15 cellular contexts compared by ENCODE assay signal in genomic region chr3:95401693-95402092, GRCh38.
A peak's percentile ranks its signal among the peaks of the same experiment; 100 is the strongest.
DNase-seq lines count a peak whose midpoint lies in the region; ATAC-seq, FAIRE-seq and TF ChIP-seq lines count a peak whose summit lies in the region.
"Had no signal": no experiment of that assay in that cellular context is flagged by ENCODE, and none has a peak within 500 bp of the region (broad histone marks: within the 10 kb centered on the region; RNA-seq: fewer than 3 reads in every experiment).

No MANE protein-coding gene starts in this region.

- no TSS peak for BruUV-seq in GM12878 (replicated peaks; lab: Mats Ljungman, UMichigan)

- H3K4me3 Mint-ChIP-seq in stimulated activated naive B cell treated with anti-CD40 and anti-IgM and Interleukin-4, amounts not matched to agents 10 μg/mL and 1 μg/mL and 100 μg/mL, for 72 hours: no peak overlapping the region
- H3K4me3 Mint-ChIP-seq in stimulated activated effector memory CD8-positive, alpha-beta T cell treated with anti-CD3 and anti-CD28 coated beads, Interleukin-12 subunit alpha, Interleukin-12 subunit beta, amount 100 ng/mL, for 72 hours: no peak overlapping the region
- H3K4me3 Mint-ChIP-seq: CD4-positive, alpha-beta memory T cell; HFFc6 had no signal

- intact Hi-C loops in GM12878 (cut with micrococcal nuclease; ENCODE audit: unreplicated experiment): no loop called here

- no peaks in the 10 kb centered on the region for H3K4me1 Mint-ChIP-seq in stimulated activated naive B cell treated with anti-CD40 and anti-IgM and Interleukin-4, amounts not matched to agents 10 μg/mL and 1 μg/mL and 100 μg/mL, for 72 hours
- H3K4me1 Mint-ChIP-seq in stimulated activated effector memory CD8-positive, alpha-beta T cell treated with anti-CD3 and anti-CD28 coated beads, Interleukin-12 subunit alpha, Interleukin-12 subunit beta, amount 100 ng/mL, for 72 hours: no peaks in the 10 kb centered on the region
- H3K4me1 Mint-ChIP-seq: CD4-positive, alpha-beta memory T cell had no signal

- TF ChIP-seq EP300 in GM12878 (IDR thresholded peaks at IDR 0.05; ENCODE audit: borderline replicate concordance in 1 of 2, control insufficient read depth in 1 of 2, low read depth in 2 of 2, low read length in 2 of 2): no peak

- CTCF ChIA-PET in GM12878 (lab: Yijun Ruan, JAX): no interaction called here

- no peak overlapping the region for H3K9ac ChIP-seq in GM12878 (ENCODE audit: control insufficient read depth, insufficient read depth, low read length)

- 3% methylated on average over 2 of the region's 2 CpGs for WGBS in GM12878 (ENCODE audit: insufficient coverage, insufficient replicate concordance, low lambda C conversion rate, missing lambda C conversion rate)

- DNase-seq in GM19239 (ENCODE audit: insufficient read length, low spot score) (no peak), GM12878 (ENCODE audit: low read depth, low spot score) (no peak), DMS79 (lab: John Stamatoyannopoulos, UW) (no peak), dedifferentiated amniotic fluid mesenchymal stem cell (ENCODE audit: extremely low spot score) (no peak)
- no peak for DNase-seq in stimulated activated naive B cell treated with anti-CD40 and anti-IgM and Interleukin-4, amounts not matched to agents 10 μg/mL and 1 μg/mL and 100 μg/mL, for 72 hours
- no peak for DNase-seq in stimulated activated effector memory CD8-positive, alpha-beta T cell treated with anti-CD3 and anti-CD28 coated beads, Interleukin-12 subunit alpha, Interleukin-12 subunit beta, amount 100 ng/mL, for 72 hours (ENCODE audit: low spot score in 2 of 2)
- DNase-seq: CD4-positive, alpha-beta memory T cell; COR-L47; DMS153; EL; GF-D8; GOT3; HFFc6 had no signal

- H3K27ac Mint-ChIP-seq in stimulated activated naive B cell treated with anti-CD40 and anti-IgM and Interleukin-4, amounts not matched to agents 10 μg/mL and 1 μg/mL and 100 μg/mL, for 72 hours: peak overlapping the region; percentile 33
- H3K27ac Mint-ChIP-seq in stimulated activated effector memory CD8-positive, alpha-beta T cell treated with anti-CD3 and anti-CD28 coated beads, Interleukin-12 subunit alpha, Interleukin-12 subunit beta, amount 100 ng/mL, for 72 hours: no peak overlapping the region
- H3K27ac Mint-ChIP-seq: CD4-positive, alpha-beta memory T cell; HFFc6 had no signal

- no peaks in the 10 kb centered on the region for H3K9me3 Mint-ChIP-seq in stimulated activated naive B cell treated with anti-CD40 and anti-IgM and Interleukin-4, amounts not matched to agents 10 μg/mL and 1 μg/mL and 100 μg/mL, for 72 hours
- peaks cover 11% of the 10 kb centered on the region for H3K9me3 Mint-ChIP-seq in stimulated activated effector memory CD8-positive, alpha-beta T cell treated with anti-CD3 and anti-CD28 coated beads, Interleukin-12 subunit alpha, Interleukin-12 subunit beta, amount 100 ng/mL, for 72 hours

- no peaks in the 10 kb centered on the region for H4K20me1 ChIP-seq in GM12878 (ENCODE audit: control insufficient read depth, insufficient read depth)

- H3K79me2 ChIP-seq in GM12878 (ENCODE audit: control insufficient read depth, insufficient read depth, low read length): no peaks in the 10 kb centered on the region

- H2AFZ ChIP-seq in GM12878 (ENCODE audit: control insufficient read depth, low read depth, low read length): no peak overlapping the region

- H3K4me1 ChIP-seq in GM12878 (ENCODE audit: control insufficient read depth, insufficient read depth, low read length): no peaks in the 10 kb centered on the region
- H3K4me1 ChIP-seq: HAP-1 had no signal

- POLR2A ChIA-PET in GM12878 (lab: Charles Lee): no interaction called here

- SMC1A ChIA-PET in GM12878 (lab: Charles Lee; ENCODE audit: uncharacterized antibody, unreplicated experiment): no interaction called here

- no peaks in the 10 kb centered on the region for H3K36me3 ChIP-seq in GM12878 (ENCODE audit: control insufficient read depth in 2 of 2, insufficient read depth in 2 of 2, low read length in 1 of 2)
- H3K36me3 ChIP-seq: HAP-1 had no signal

- in situ Hi-C loops in GM12878 (cut with MboI): no loop called here

- no peak for TF ChIP-seq POLR2A in GM12878 (IDR thresholded peaks at IDR 0.05; ENCODE audit: low read depth, low read length)

- H3K4me3 ChIP-seq in GM12878: no peak overlapping the region
- H3K4me3 ChIP-seq: HAP-1 had no signal

- no peak overlapping the region for H3K27ac ChIP-seq in GM12878 (ENCODE audit: control insufficient read depth, insufficient read depth)

- TF ChIP-seq RAD21 in GM12878 (IDR thresholded peaks at IDR 0.05; ENCODE audit: insufficient read depth, low read depth, low read length): no peak

- RAD21 ChIA-PET in GM12878 (lab: Charles Lee; ENCODE audit: unreplicated experiment): no interaction called here

- no peak overlapping the region for H3K4me2 ChIP-seq in GM12878 (ENCODE audit: control insufficient read depth, insufficient read depth)

- H3K27me3 Mint-ChIP-seq in stimulated activated naive B cell treated with anti-CD40 and anti-IgM and Interleukin-4, amounts not matched to agents 10 μg/mL and 1 μg/mL and 100 μg/mL, for 72 hours: no peaks in the 10 kb centered on the region
- H3K27me3 Mint-ChIP-seq: CD4-positive, alpha-beta memory T cell had no signal

- peak; percentile 23 for FAIRE-seq in GM19239 (lab: Jason Lieb, UNC)
- no peak for FAIRE-seq in GM12878 (lab: Jason Lieb, UNC)
- FAIRE-seq: H54 had no signal

- H3K36me3 Mint-ChIP-seq in stimulated activated naive B cell treated with anti-CD40 and anti-IgM and Interleukin-4, amounts not matched to agents 10 μg/mL and 1 μg/mL and 100 μg/mL, for 72 hours: no peaks in the 10 kb centered on the region
- H3K36me3 Mint-ChIP-seq in stimulated activated effector memory CD8-positive, alpha-beta T cell treated with anti-CD3 and anti-CD28 coated beads, Interleukin-12 subunit alpha, Interleukin-12 subunit beta, amount 100 ng/mL, for 72 hours: no peaks in the 10 kb centered on the region
- H3K36me3 Mint-ChIP-seq: CD4-positive, alpha-beta memory T cell had no signal

- TF ChIP-seq CTCF in GM12878 (IDR thresholded peaks at IDR 0.05 in 2 of 3, conservative IDR thresholded peaks at IDR 0.05 in 1 of 3; ENCODE audit: control insufficient read depth in 2 of 3, extremely low read depth in 1 of 3, insufficient read depth in 1 of 3, low read depth in 3 of 3, low read length in 3 of 3): no peak

- no peaks in the 10 kb centered on the region for H3K9me3 ChIP-seq in GM12878 (replicated peaks; ENCODE audit: control insufficient read depth, insufficient read depth, low read length)
- H3K9me3 ChIP-seq: HAP-1 had no signal

- no peaks in the 10 kb centered on the region for H3K27me3 ChIP-seq in GM12878 (replicated peaks in 1 of 2; ENCODE audit: control insufficient read depth in 2 of 2, insufficient read depth in 2 of 2, low read length in 1 of 2)

- no peak for ATAC-seq in GM12878
- ATAC-seq in stimulated activated naive B cell treated with anti-CD40 and anti-IgM and Interleukin-4, amounts not matched to agents 10 μg/mL and 1 μg/mL and 100 μg/mL, for 72 hours (replicated peaks): no peak
- ATAC-seq in stimulated activated effector memory CD8-positive, alpha-beta T cell treated with anti-CD3 and anti-CD28 coated beads, Interleukin-12 subunit alpha, Interleukin-12 subunit beta, amount 100 ng/mL, for 72 hours: no peak

TF ChIP-seq in GM12878, 131 proteins besides CTCF, POLR2A, EP300 and RAD21:
- TF ChIP-seq MTA2 (IDR thresholded peaks at IDR 0.05; ENCODE audit: low read depth) (peak; percentile 58; the same call in 1 of the 2 replicates), KAT2A (conservative IDR thresholded peaks at IDR 0.05; ENCODE audit: control insufficient read depth, low read depth, low read length) (no peak)
